In genomic region chr3:124336067-124336656, GRCh38 we compare ENCODE assay signal across 17 cellular contexts.
DNase-seq lines count a peak whose midpoint lies in the region; ATAC-seq and TF ChIP-seq lines count a peak whose summit lies in the region.
"Had no signal": no experiment of that assay in that cellular context is flagged by ENCODE, and none has a peak within 500 bp of the region (broad histone marks: within the 10 kb centered on the region; RNA-seq: fewer than 3 reads in every experiment).

No MANE protein-coding gene starts in this region.

- H2AFZ ChIP-seq in trophoblast cell (ENCODE audit: insufficient read depth, low read length, poor library complexity): no peak overlapping the region

- H4K8ac ChIP-seq in trophoblast cell (ENCODE audit: low read depth, low read length): no peak overlapping the region

- no peak overlapping the region for H4K91ac ChIP-seq in trophoblast cell (ENCODE audit: low read depth, low read length)

- H2BK120ac ChIP-seq in trophoblast cell (ENCODE audit: insufficient read depth, low read length, poor library complexity): no peak overlapping the region

- no peaks in the 10 kb centered on the region for H3K4me1 Mint-ChIP-seq in T-helper 17 cell
- H3K4me1 Mint-ChIP-seq: B cell; CD4-positive, alpha-beta memory T cell; IgD-negative memory B cell had no signal

- H3K9ac ChIP-seq in trophoblast cell (ENCODE audit: low read length) (no peak overlapping the region), colonic mucosa (ENCODE audit: low read depth in 2 of 2, low read length in 2 of 2) (no peak overlapping the region)

- H3K9me3 ChIP-seq in trophoblast cell (ENCODE audit: insufficient read depth, low read depth, low read length) (no peaks in the 10 kb centered on the region), colonic mucosa (no peaks in the 10 kb centered on the region), T-helper 17 cell (ENCODE audit: control insufficient read depth, low read length, poor library complexity, severe bottlenecking) (no peaks in the 10 kb centered on the region)
- H3K9me3 ChIP-seq: HAP-1 had no signal

- H3K18ac ChIP-seq in trophoblast cell (ENCODE audit: low read length): no peak overlapping the region

- H3K23ac ChIP-seq in trophoblast cell (ENCODE audit: low read length): peak overlapping the region; percentile 22

- no peak for ATAC-seq in T-helper 17 cell

- H2BK5ac ChIP-seq in trophoblast cell (ENCODE audit: low read depth, low read length, poor library complexity): no peak overlapping the region

- H3K4ac ChIP-seq in trophoblast cell (ENCODE audit: low read depth, low read length): no peak overlapping the region

- H3K4me1 ChIP-seq in trophoblast cell (ENCODE audit: control insufficient read depth in 1 of 2, insufficient read depth in 2 of 2, low read length in 2 of 2): peaks cover 8% of the 10 kb centered on the region in 2 experiments
- H3K4me1 ChIP-seq in colonic mucosa: no peaks in the 10 kb centered on the region
- H3K4me1 ChIP-seq: HAP-1 had no signal

- peaks cover 28% of the 10 kb centered on the region for H3K27me3 Mint-ChIP-seq in T-helper 17 cell

- no peak overlapping the region for H3K27ac Mint-ChIP-seq in T-helper 17 cell
- H3K27ac Mint-ChIP-seq: B cell; CD4-positive, alpha-beta memory T cell; HFFc6; IgD-negative memory B cell had no signal

- H3K79me2 ChIP-seq in trophoblast cell (ENCODE audit: control insufficient read depth, insufficient read depth, low read length, poor library complexity): no peaks in the 10 kb centered on the region

- no peak overlapping the region for H3K4me2 ChIP-seq in trophoblast cell (ENCODE audit: low read length)

- no peaks in the 10 kb centered on the region for H3K36me3 Mint-ChIP-seq in T-helper 17 cell (ENCODE audit: low read depth)
- H3K36me3 Mint-ChIP-seq: CD4-positive, alpha-beta memory T cell; IgD-negative memory B cell had no signal

- WGBS in trophoblast cell (ENCODE audit: extremely low coverage, insufficient coverage, insufficient read length): no CpG with 5 or more reads among the region's 4 CpGs

- peak; percentile 23 for DNase-seq in DMS79 treated with DMSO at 0.1 percent for 48 hours (lab: John Stamatoyannopoulos, UW)
- DNase-seq in NCI-H524 (lab: John Stamatoyannopoulos, UW): peak; percentile 92 to 97
- no peak for DNase-seq in trophoblast cell
- no peak for DNase-seq in T-helper 1 cell
- no peak for DNase-seq in colonic mucosa
- no peak for DNase-seq in T-helper 17 cell
- DNase-seq: C1 segment of cervical spinal cord; CD4-positive, alpha-beta memory T cell; DND-41; GDM1; GOT3; HFFc6 had no signal

- no peak for TF ChIP-seq RAD21 in Ishikawa (IDR thresholded peaks at IDR 0.05; ENCODE audit: low read depth)

- no peak for TF ChIP-seq EP300 in Ishikawa (IDR thresholded peaks at IDR 0.05; ENCODE audit: borderline replicate concordance)

- H2BK12ac ChIP-seq in trophoblast cell (ENCODE audit: low read length): no peak overlapping the region

- H3K4me3 ChIP-seq in trophoblast cell (ENCODE audit: low read depth, low read length) (no peak overlapping the region), colonic mucosa (no peak overlapping the region)
- H3K4me3 ChIP-seq: HAP-1 had no signal

- no peaks in the 10 kb centered on the region for H3K79me1 ChIP-seq in trophoblast cell (ENCODE audit: low read length)

- H3K27ac ChIP-seq in trophoblast cell (ENCODE audit: low read depth, low read length) (no peak overlapping the region), colonic mucosa (no peak overlapping the region)
- H3K27ac ChIP-seq: HL-60 had no signal

- no peak overlapping the region for H4K12ac ChIP-seq in trophoblast cell (ENCODE audit: low read depth, low read length)

- H2AK5ac ChIP-seq in trophoblast cell (ENCODE audit: low read length): no peak overlapping the region

- H3K36me3 ChIP-seq in trophoblast cell (ENCODE audit: control insufficient read depth in 1 of 2, insufficient read depth in 2 of 2, low read length in 2 of 2) (peaks cover 7 to 9% of the 10 kb centered on the region in 2 experiments), colonic mucosa (no peaks in the 10 kb centered on the region)
- H3K36me3 ChIP-seq: HAP-1 had no signal

- intact Hi-C loops in colonic mucosa (cut with DNase I): no loop called here

- H3K27me3 ChIP-seq in trophoblast cell (ENCODE audit: insufficient read depth, low read length) (no peaks in the 10 kb centered on the region), colonic mucosa (no peaks in the 10 kb centered on the region)

- no peak overlapping the region for H3K14ac ChIP-seq in trophoblast cell (ENCODE audit: low read length)

- no peak for TF ChIP-seq CTCF in colonic mucosa (IDR thresholded peaks at IDR 0.05)

- H3K4me3 Mint-ChIP-seq in T-helper 17 cell: no peak overlapping the region
- H3K4me3 Mint-ChIP-seq: B cell; CD4-positive, alpha-beta memory T cell; HFFc6; IgD-negative memory B cell had no signal

TF ChIP-seq in Ishikawa, 13 proteins besides CTCF, POLR2A, EP300 and RAD21:
- no peak for TF ChIP-seq NFIC (IDR thresholded peaks at IDR 0.05)
- 0 out of 2 replicates have a peak, but pooled peaks have one; percentile 5 for TF ChIP-seq CEBPB (IDR thresholded peaks at IDR 0.05)

Comparison
In these comparisons a context has a peak if more than half of its experiments do, and no peak if none do; other contexts are left out.
1. DNase-seq: peak in DMS79 treated with DMSO at 0.1 percent for 48 hours (single experiment) and NCI-H524 (2 of 2); none in trophoblast cell (0 of 2), T-helper 1 cell (0 of 5), colonic mucosa (single experiment) and T-helper 17 cell (0 of 3).